24 cellular contexts compared by ENCODE assay signal in genomic region chr4:21709031-21709430, GRCh38.
"Had no signal": no experiment of that assay in that cellular context is flagged by ENCODE, and none has a peak within 500 bp of the region (broad histone marks: within the 10 kb centered on the region; RNA-seq: fewer than 3 reads in every experiment).

No MANE protein-coding gene starts in this region.

- H3K27ac ChIP-seq: HL-60, KMS-11, SJSA1, SK-N-MC had no signal

- H3K4me1 ChIP-seq: SJSA1 had no signal

- ATAC-seq: K562 had no signal

- H3K27me3 ChIP-seq: SJSA1 had no signal

- H3K4me3 ChIP-seq: K562, SJSA1, SK-N-MC had no signal

- DNase-seq: Kasumi-1, MV-4-11, NCI-H1048, NCI-H1105, NCI-H1417, NCI-H1436 treated with DMSO at 0.1 percent for 48 hours, NCI-H1694, NCI-H187 treated with DMSO at 0.1 percent for 48 hours, NCI-H2029 treated with DMSO at 0.1 percent for 48 hours, NCI-H2171, NCI-H226, NCI-H446, NCI-H510A, NCI-H524 treated with DMSO at 0.1 percent for 48 hours, NCI-H69, NCI-H774, Right ventricle myocardium superior, RPMI8226, SIG-M5 had no signal

- H3K9me3 ChIP-seq: SJSA1 had no signal

- H3K36me3 ChIP-seq: SJSA1 had no signal
